In genomic region chr4:162103908-162104307, GRCh38 we compare ENCODE assay signal across 4 cellular contexts. TPM values are rescaled to one million over a fixed set of nuclear protein-coding genes. Genes with fewer than 3 reads are reported as not detected.
"Had no signal": no experiment of that assay in that cellular context is flagged by ENCODE, and none has a peak within 500 bp of the region (broad histone marks: within the 10 kb centered on the region; RNA-seq: fewer than 3 reads in every experiment).

No MANE protein-coding gene starts in this region.

RNA-seq across cellular contexts. Expression of gene FSTL5, which starts 59.9 kb away (rescaled TPM):
- total RNA-seq: LHCN-M2, MCF 10A, OCI-LY7, Right ventricle myocardium inferior had no signal
